In genomic region chr16:70647461-70648359, GRCh38 we compare ENCODE assay signal across 2 cellular contexts.
TF ChIP-seq lines count a peak whose summit lies in the region.

No MANE protein-coding gene starts in this region.

TF ChIP-seq in WTC11, 78 proteins besides CTCF, POLR2A, EP300 and RAD21:
- TF ChIP-seq ATF2 (CRISPR knock-in tag; IDR thresholded peaks at IDR 0.05; ENCODE audit: borderline replicate concordance, low read depth) (no peak), ZNF121 (CRISPR knock-in tag; IDR thresholded peaks at IDR 0.05) (0 out of 2 replicates have a peak, but pooled peaks have one; percentile 44)

TF ChIP-seq in H1, 55 proteins besides CTCF, POLR2A, EP300 and RAD21:
- TF ChIP-seq RBBP5 (IDR thresholded peaks at IDR 0.05; ENCODE audit: borderline replicate concordance, low read depth, low read length) (no peak), POLR2AphosphoS5 (IDR thresholded peaks at IDR 0.05; ENCODE audit: low read depth, low read length) (no peak), KDM1A (IDR thresholded peaks at IDR 0.05; ENCODE audit: borderline replicate concordance, low read length) (no peak), SUZ12 (IDR thresholded peaks at IDR 0.05; ENCODE audit: low read length) (no peak), SP2 (IDR thresholded peaks at IDR 0.05; ENCODE audit: low read length) (no peak), CBX5 (IDR thresholded peaks at IDR 0.05; ENCODE audit: low read depth, low read length) (no peak), NANOG (IDR thresholded peaks at IDR 0.05; ENCODE audit: insufficient read depth, low read depth, low read length, poor library complexity, severe bottlenecking) (no peak), GABPA (IDR thresholded peaks at IDR 0.05; ENCODE audit: borderline replicate concordance, insufficient read depth, low read length) (no peak), HDAC6 (IDR thresholded peaks at IDR 0.05; ENCODE audit: low read depth, low read length) (no peak), SIRT6 (IDR thresholded peaks at IDR 0.05; ENCODE audit: low read length) (no peak), USF2 (IDR thresholded peaks at IDR 0.05; ENCODE audit: low read length) (no peak), SIN3A (conservative IDR thresholded peaks at IDR 0.05 in 1 of 2, IDR thresholded peaks at IDR 0.05 in 1 of 2; ENCODE audit: low read depth in 1 of 2, low read length in 2 of 2) (no peak), MAX (IDR thresholded peaks at IDR 0.05) (no peak), KDM5A (IDR thresholded peaks at IDR 0.05; ENCODE audit: low read length) (no peak), EZH2 (IDR thresholded peaks at IDR 0.05; ENCODE audit: low read depth, low read length, severe bottlenecking) (no peak), PHF8 (conservative IDR thresholded peaks at IDR 0.05; ENCODE audit: low read depth, low read length) (no peak), MAFK (IDR thresholded peaks at IDR 0.05; ENCODE audit: low read depth, low read length) (no peak), KDM4A (IDR thresholded peaks at IDR 0.05; ENCODE audit: low read depth, low read length, severe bottlenecking) (no peak)
